In the genomic region with DNA sequence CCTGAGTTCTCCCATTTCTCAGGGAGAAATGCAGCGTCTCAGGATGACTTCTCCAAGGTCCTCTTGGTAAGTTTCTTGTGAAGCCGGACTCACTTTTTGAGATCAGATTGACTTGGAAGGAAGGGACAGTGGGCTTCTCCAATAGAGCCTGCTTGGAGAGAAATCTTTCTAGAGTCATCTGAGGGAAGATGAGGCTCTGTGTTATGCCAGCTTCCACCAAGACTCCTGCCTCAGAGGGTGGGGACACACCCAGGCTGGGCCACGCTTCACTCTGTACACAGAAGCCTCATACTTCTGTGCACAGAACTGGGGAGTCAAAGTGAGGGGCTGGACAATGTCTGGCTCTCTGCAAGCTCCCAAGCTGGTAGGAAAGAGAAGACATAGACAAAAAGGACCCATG, we compare ENCODE assay signal across 12 cellular contexts. TPM values are rescaled to one million over a fixed set of nuclear protein-coding genes. Genes with fewer than 3 reads are reported as not detected.
DNase-seq lines count a peak whose midpoint lies in the region; ATAC-seq and TF ChIP-seq lines count a peak whose summit lies in the region.
"Had no signal": no experiment of that assay in that cellular context is flagged by ENCODE, and none has a peak within 500 bp of the region (broad histone marks: within the 10 kb centered on the region; RNA-seq: fewer than 3 reads in every experiment).

No MANE protein-coding gene starts in this region.

- H3K9me3 ChIP-seq in ascending aorta = no peaks in the 10 kb centered on the region
- H3K9me3 ChIP-seq in thoracic aorta = no peaks in the 10 kb centered on the region
- H3K9me3 ChIP-seq: SJCRH30 had no signal

- H3K27me3 ChIP-seq in ascending aorta (no peaks in the 10 kb centered on the region), thoracic aorta (replicated peaks; ENCODE audit: insufficient read depth) (no peaks in the 10 kb centered on the region)
- H3K27me3 ChIP-seq: SJCRH30 had no signal

- H3K9me3 Mint-ChIP-seq in activated CD8-positive, alpha-beta memory T cell treated with anti-CD3 and anti-CD28 coated beads, Interleukin-2, amount 10 ng/mL, durations not matched to agents 7 days and 5 days (ENCODE audit: low read depth) = no peaks in the 10 kb centered on the region
- no peaks in the 10 kb centered on the region for H3K9me3 Mint-ChIP-seq in mesothelial cell of epicardium

- no peaks in the 10 kb centered on the region for H3K36me3 Mint-ChIP-seq in activated CD8-positive, alpha-beta memory T cell treated with anti-CD3 and anti-CD28 coated beads, Interleukin-2, amount 10 ng/mL, durations not matched to agents 7 days and 5 days
- H3K36me3 Mint-ChIP-seq in mesothelial cell of epicardium = no peaks in the 10 kb centered on the region

- no peaks in the 10 kb centered on the region for H3K36me3 ChIP-seq in ascending aorta
- no peaks in the 10 kb centered on the region for H3K36me3 ChIP-seq in thoracic aorta
- H3K36me3 ChIP-seq: SJCRH30 had no signal

- peak overlapping the region; percentile 98 for H3K27ac Mint-ChIP-seq in activated CD8-positive, alpha-beta memory T cell treated with anti-CD3 and anti-CD28 coated beads, Interleukin-2, amount 10 ng/mL, durations not matched to agents 7 days and 5 days
- H3K27ac Mint-ChIP-seq in mesothelial cell of epicardium = peak overlapping the region; percentile 90

- intact Hi-C loops in ascending aorta (cut with DNase I) = loop anchor here (5.0 to 10.0 kb wide), 2 partner anchors 181 to 397 kb away; a partner anchor contains a TSS

- H3K4me1 Mint-ChIP-seq in activated CD8-positive, alpha-beta memory T cell treated with anti-CD3 and anti-CD28 coated beads, Interleukin-2, amount 10 ng/mL, durations not matched to agents 7 days and 5 days = peaks cover 33% of the 10 kb centered on the region
- H3K4me1 Mint-ChIP-seq in mesothelial cell of epicardium = peaks cover 24% of the 10 kb centered on the region

- peak overlapping the region; percentile 42 for H3K4me3 Mint-ChIP-seq in activated CD8-positive, alpha-beta memory T cell treated with anti-CD3 and anti-CD28 coated beads, Interleukin-2, amount 10 ng/mL, durations not matched to agents 7 days and 5 days
- H3K4me3 Mint-ChIP-seq in mesothelial cell of epicardium = no peak overlapping the region

- no peaks in the 10 kb centered on the region for H3K27me3 Mint-ChIP-seq in activated CD8-positive, alpha-beta memory T cell treated with anti-CD3 and anti-CD28 coated beads, Interleukin-2, amount 10 ng/mL, durations not matched to agents 7 days and 5 days
- no peaks in the 10 kb centered on the region for H3K27me3 Mint-ChIP-seq in mesothelial cell of epicardium (ENCODE audit: low read depth)

- H3K4me1 ChIP-seq in ascending aorta (peaks cover 22 to 42% of the 10 kb centered on the region in 2 donors), thoracic aorta (ENCODE audit: control insufficient read depth in 1 of 2, low read depth in 2 of 2) (peaks cover 34 to 56% of the 10 kb centered on the region in 2 donors)

- H3K4me3 ChIP-seq in ascending aorta (no peak overlapping the region), thoracic aorta (peak overlapping the region; percentile 49)
- H3K4me3 ChIP-seq: SJCRH30 had no signal

- no peak for DNase-seq in activated CD8-positive, alpha-beta memory T cell treated with anti-CD3 and anti-CD28 coated beads, Interleukin-2, amount 10 ng/mL, durations not matched to agents 7 days and 5 days
- DNase-seq in activated CD8-positive, alpha-beta memory T cell treated with anti-CD3 and anti-CD28 coated beads, Interleukin-2, amount 50 U/mL, for 4 hours = no peak
- DNase-seq in ascending aorta (ENCODE audit: low spot score in 2 of 2) (no peak), mesothelial cell of epicardium (ENCODE audit: low spot score in 2 of 2, unreplicated experiment in 2 of 2) (no peak), thoracic aorta (ENCODE audit: low spot score) (no peak), NOMO-1 (lab: John Stamatoyannopoulos, UW; ENCODE audit: unreplicated experiment in 2 of 2) (no peak)
- DNase-seq: activated gamma-delta T cell; glutamatergic neuron; stimulated activated CD4-positive, alpha-beta T cell treated with anti-CD3 and anti-CD28 coated beads, Interleukin-2, amount 100 ng/mL, for 24 hours had no signal

- no peak for TF ChIP-seq CTCF in ascending aorta (IDR thresholded peaks at IDR 0.05)
- no peak for TF ChIP-seq CTCF in mesothelial cell of epicardium (IDR thresholded peaks at IDR 0.05; ENCODE audit: unreplicated experiment)
- no peak for TF ChIP-seq CTCF in thoracic aorta (IDR thresholded peaks at IDR 0.05)

- CTCF ChIA-PET in activated CD8-positive, alpha-beta memory T cell treated with anti-CD3 and anti-CD28 coated beads, Interleukin-2, amount 10 ng/mL, durations not matched to agents 7 days and 5 days (lab: Charles Lee) = interaction anchor here (0.7 to 16.3 kb wide), 8 partner anchors 12 to 98 kb away, joined by 3 to 235 read pairs (median 12); a partner anchor contains a TSS

- no peak for ATAC-seq in activated CD8-positive, alpha-beta memory T cell treated with anti-CD3 and anti-CD28 coated beads, Interleukin-2, amount 10 ng/mL, durations not matched to agents 7 days and 5 days
- no peak for ATAC-seq in thoracic aorta (ENCODE audit: insufficient number of reproducible peaks, low FRiP score, low read depth)
- ATAC-seq in GM19023 (IDR thresholded peaks at IDR 0.05; ENCODE audit: unreplicated experiment) = no peak
- ATAC-seq in HG03196 (IDR thresholded peaks at IDR 0.05; ENCODE audit: unreplicated experiment) = no peak

- H3K27ac ChIP-seq in ascending aorta = peak overlapping the region; percentile 86 to 89
- peak overlapping the region; percentile 91 to 96 for H3K27ac ChIP-seq in thoracic aorta
- H3K27ac ChIP-seq: SJCRH30 had no signal

RNA-seq across cellular contexts. Expression of a gene that starts 5.5 kb away (rescaled TPM):
- total RNA-seq in activated CD8-positive, alpha-beta memory T cell treated with anti-CD3 and anti-CD28 coated beads, Interleukin-2, amount 10 ng/mL, durations not matched to agents 7 days and 5 days = under 1 TPM; 0.18 to 0.26 TPM
- not detected for total RNA-seq in ascending aorta
- 0.11 to 0.25 TPM (median 0.18 TPM) in 3 replicates for total RNA-seq in mesothelial cell of epicardium
- under 1 TPM in 1 of 2 donors, not detected in 1; 0.14 TPM for total RNA-seq in thoracic aorta
- total RNA-seq: SJCRH30 had no signal

RNA-seq across cellular contexts. Expression of a gene that starts 59.3 kb away (rescaled TPM):
- total RNA-seq in activated CD8-positive, alpha-beta memory T cell treated with anti-CD3 and anti-CD28 coated beads, Interleukin-2, amount 10 ng/mL, durations not matched to agents 7 days and 5 days = 10 to 100 TPM; 37.8 to 68.4 TPM
- total RNA-seq in ascending aorta = 193 TPM
- total RNA-seq in mesothelial cell of epicardium = 8.0 to 9.1 TPM (median 8.7 TPM) in 3 replicates
- total RNA-seq in thoracic aorta = 100 to 1,000 TPM in 1 of 2 donors, 10 to 100 TPM in 1; 60.7 to 119 TPM
